In genomic region chr11:77039491-77040400, GRCh38 we compare ENCODE assay signal across 8 cellular contexts. TPM values are rescaled to one million over a fixed set of nuclear protein-coding genes. Genes with fewer than 3 reads are reported as not detected.
DNase-seq lines count a peak whose midpoint lies in the region; ATAC-seq, FAIRE-seq and TF ChIP-seq lines count a peak whose summit lies in the region.

No MANE protein-coding gene starts in this region.

- in situ Hi-C loops in GM12878 (cut with MboI), result no loop called here

- no TSS peak for BruUV-seq in GM12878 (replicated peaks; lab: Mats Ljungman, UMichigan)

- TF ChIP-seq RAD21 in GM12878 (IDR thresholded peaks at IDR 0.05; ENCODE audit: insufficient read depth, low read depth, low read length), result peak; percentile 13; the same call in 1 of the 2 replicates

- peak; percentile 5 for TF ChIP-seq CTCF in HL-60 (IDR thresholded peaks at IDR 0.05; ENCODE audit: insufficient read depth, low read length)
- TF ChIP-seq CTCF in GM12878 (IDR thresholded peaks at IDR 0.05 in 2 of 3, conservative IDR thresholded peaks at IDR 0.05 in 1 of 3; ENCODE audit: control insufficient read depth in 2 of 3, extremely low read depth in 1 of 3, insufficient read depth in 1 of 3, low read depth in 3 of 3, low read length in 3 of 3), result peak; percentile 36 to 46 (median 41); a peak in 4 of 6 replicates
- peak; percentile 34 for TF ChIP-seq CTCF in kidney (IDR thresholded peaks at IDR 0.05; ENCODE audit: borderline replicate concordance, extremely low read depth, insufficient read depth)

- RAD21 ChIA-PET in GM12878 (lab: Charles Lee; ENCODE audit: unreplicated experiment), result interaction anchor here (1.1 kb wide), 1 partner anchor 120 kb away, joined by 5 read pairs; no protein-coding TSS in a partner anchor

- TF ChIP-seq POLR2A in GM12878 (IDR thresholded peaks at IDR 0.05; ENCODE audit: low read depth, low read length), result no peak

- H3K79me2 ChIP-seq in GM12878 (ENCODE audit: control insufficient read depth, insufficient read depth, low read length), result no peaks in the 10 kb centered on the region

- H3K9me3 Mint-ChIP-seq in stimulated activated memory B cell treated with anti-CD40 and anti-IgM and Interleukin-4, amounts not matched to agents 10 μg/mL and 1 μg/mL and 100 μg/mL, for 72 hours, result no peaks in the 10 kb centered on the region

- H3K4me2 ChIP-seq in GM12878 (ENCODE audit: control insufficient read depth, insufficient read depth), result peak overlapping the region; percentile 60

- H3K9me3 ChIP-seq in GM12878 (replicated peaks; ENCODE audit: control insufficient read depth, insufficient read depth, low read length) (no peaks in the 10 kb centered on the region; the same call in 2 of the 3 replicates), kidney (ENCODE audit: control insufficient read depth in 1 of 2, low read length in 2 of 2) (no peaks in the 10 kb centered on the region)

- peak overlapping the region; percentile 7; the same call in 1 of the 2 replicates for H2AFZ ChIP-seq in GM12878 (ENCODE audit: control insufficient read depth, low read depth, low read length)

- POLR2A ChIA-PET in GM12878 (lab: Charles Lee), result no interaction called here

- peaks cover 72% of the 10 kb centered on the region for H3K27me3 Mint-ChIP-seq in stimulated activated memory B cell treated with anti-CD40 and anti-IgM and Interleukin-4, amounts not matched to agents 10 μg/mL and 1 μg/mL and 100 μg/mL, for 72 hours

- WGBS in GM12878 (ENCODE audit: insufficient coverage, insufficient replicate concordance, low lambda C conversion rate, missing lambda C conversion rate), result 48% methylated on average over 79 of the region's 109 CpGs

- DNase-seq in AG20443 (ENCODE audit: low spot score), result peak; percentile 69
- DNase-seq in HL-60 (ENCODE audit: low read depth in 1 of 2, low spot score in 1 of 2), result peak in 1 of 2 experiments; percentile 38
- DNase-seq in GM12878 (ENCODE audit: low read depth, low spot score), result no peak
- DNase-seq in kidney, result no peak
- DNase-seq in NCI-H2171 (lab: John Stamatoyannopoulos, UW), result no peak

- intact Hi-C loops in GM12878 (cut with micrococcal nuclease; ENCODE audit: unreplicated experiment), result loop anchor here (1.0 to 10.0 kb wide), 2 partner anchors 119 to 305 kb away; no protein-coding TSS in a partner anchor
- intact Hi-C loops in kidney (cut with DNase I), result no loop called here

- no peak for TF ChIP-seq EP300 in GM12878 (IDR thresholded peaks at IDR 0.05; ENCODE audit: borderline replicate concordance in 1 of 2, control insufficient read depth in 1 of 2, low read depth in 2 of 2, low read length in 2 of 2)

- peak overlapping the region; percentile 20 for H3K4me3 ChIP-seq in HL-60 (replicated peaks; ENCODE audit: insufficient read depth, low read length)
- H3K4me3 ChIP-seq in GM12878, result no peak overlapping the region
- H3K4me3 ChIP-seq in kidney (ENCODE audit: low read length in 2 of 2), result peak overlapping the region in 1 of 2 donors; percentile 35

- H3K27ac Mint-ChIP-seq in stimulated activated memory B cell treated with anti-CD40 and anti-IgM and Interleukin-4, amounts not matched to agents 10 μg/mL and 1 μg/mL and 100 μg/mL, for 72 hours, result no peak overlapping the region

- no peaks in the 10 kb centered on the region for H3K36me3 Mint-ChIP-seq in stimulated activated memory B cell treated with anti-CD40 and anti-IgM and Interleukin-4, amounts not matched to agents 10 μg/mL and 1 μg/mL and 100 μg/mL, for 72 hours

- H3K4me1 ChIP-seq in GM12878 (ENCODE audit: control insufficient read depth, insufficient read depth, low read length) (peaks cover 6% of the 10 kb centered on the region), kidney (ENCODE audit: control insufficient read depth in 1 of 2, insufficient read depth in 1 of 2, low read depth in 1 of 2, low read length in 2 of 2) (peaks cover 0 to 7% of the 10 kb centered on the region in 2 donors)

- CTCF ChIA-PET in GM12878 (lab: Yijun Ruan, JAX), result interaction anchor here (1.5 to 4.5 kb wide), 2 partner anchors 52 to 120 kb away, joined by 6 to 31 read pairs; no protein-coding TSS in a partner anchor

- ATAC-seq in GM12878 (0 out of 3 replicates have a peak, but pooled peaks have one; percentile 20), HG02840 (IDR thresholded peaks at IDR 0.05; ENCODE audit: low FRiP score, unreplicated experiment) (no peak), HG03354 (IDR thresholded peaks at IDR 0.05; ENCODE audit: poor library complexity, severe bottlenecking, unreplicated experiment) (no peak)
- ATAC-seq in stimulated activated memory B cell treated with anti-CD40 and anti-IgM and Interleukin-4, amounts not matched to agents 10 μg/mL and 1 μg/mL and 100 μg/mL, for 72 hours, result no peak

- H3K27me3 ChIP-seq in HL-60 (ENCODE audit: insufficient read depth, poor library complexity, severe bottlenecking), result peaks cover 14% of the 10 kb centered on the region
- peaks cover 1 to 4% of the 10 kb centered on the region in 2 experiments; a peak in 3 of 4 replicates for H3K27me3 ChIP-seq in GM12878 (replicated peaks in 1 of 2; ENCODE audit: control insufficient read depth in 2 of 2, insufficient read depth in 2 of 2, low read length in 1 of 2)

- H3K4me3 Mint-ChIP-seq in stimulated activated memory B cell treated with anti-CD40 and anti-IgM and Interleukin-4, amounts not matched to agents 10 μg/mL and 1 μg/mL and 100 μg/mL, for 72 hours, result peak overlapping the region; percentile 19

- H3K9ac ChIP-seq in GM12878 (ENCODE audit: control insufficient read depth, insufficient read depth, low read length), result no peak overlapping the region
- H3K9ac ChIP-seq in kidney (ENCODE audit: low read length in 2 of 2), result no peak overlapping the region

- no peaks in the 10 kb centered on the region for H4K20me1 ChIP-seq in GM12878 (ENCODE audit: control insufficient read depth, insufficient read depth)

- no peak for FAIRE-seq in GM12878 (lab: Jason Lieb, UNC)
- no peak for FAIRE-seq in kidney (lab: Jason Lieb, UNC)

- H3K27ac ChIP-seq in HL-60 (replicated peaks) (no peak overlapping the region), GM12878 (ENCODE audit: control insufficient read depth, insufficient read depth) (no peak overlapping the region), kidney (ENCODE audit: low read depth in 2 of 2, low read length in 2 of 2) (no peak overlapping the region)

- SMC1A ChIA-PET in GM12878 (lab: Charles Lee; ENCODE audit: uncharacterized antibody, unreplicated experiment), result interaction anchor here (2.0 kb wide), 1 partner anchor 120 kb away, joined by 8 read pairs; no protein-coding TSS in a partner anchor

- H3K36me3 ChIP-seq in GM12878 (ENCODE audit: control insufficient read depth in 2 of 2, insufficient read depth in 2 of 2, low read length in 1 of 2) (no peaks in the 10 kb centered on the region), kidney (ENCODE audit: control insufficient read depth in 1 of 2, insufficient read depth in 2 of 2, low read length in 2 of 2) (no peaks in the 10 kb centered on the region)

- peaks cover 27% of the 10 kb centered on the region for H3K4me1 Mint-ChIP-seq in stimulated activated memory B cell treated with anti-CD40 and anti-IgM and Interleukin-4, amounts not matched to agents 10 μg/mL and 1 μg/mL and 100 μg/mL, for 72 hours

TF ChIP-seq in GM12878, 131 proteins besides CTCF, POLR2A, EP300 and RAD21:
- TF ChIP-seq SIN3A (IDR thresholded peaks at IDR 0.05; ENCODE audit: low read depth, low read length) (no peak), MYB (IDR thresholded peaks at IDR 0.05; ENCODE audit: borderline replicate concordance, low read depth, low read length) (no peak), MTA3 (IDR thresholded peaks at IDR 0.05; ENCODE audit: borderline replicate concordance, low read length) (no peak), ZNF207 (IDR thresholded peaks at IDR 0.05; ENCODE audit: borderline replicate concordance) (no peak), TCF12 (IDR thresholded peaks at IDR 0.05; ENCODE audit: low read depth, low read length) (no peak)

RNA-seq across cellular contexts. Expression of gene B3GNT6, which starts 5.5 kb away (rescaled TPM):
- not detected in 2 replicates for total RNA-seq in GM12878 (2013; cell fraction: nucleolus; rRNA removed)
- not detected in 2 replicates for total RNA-seq in GM12878 (2014; rRNA removed)
- total RNA-seq in GM12878 (2014; rRNA removed; fragmentation: Illumina TruSeq; extraction: Trizol), result not detected in 2 replicates
- total RNA-seq in GM12878 (2021), result not detected in 2 replicates
- not detected for polyA plus RNA-seq in GM12878 (2011; ENCODE audit: low read depth)
- not detected in 2 replicates for polyA plus RNA-seq in GM12878 (2011; rRNA removed)
- not detected in 2 replicates for polyA plus RNA-seq in GM12878 (2011; cell fraction: cytosol; rRNA removed)
- not detected in 2 replicates for polyA plus RNA-seq in GM12878 (2011; cell fraction: nucleus; rRNA removed)
- polyA plus RNA-seq in GM12878 (2012), result not detected in 2 replicates
- not detected in 2 replicates for polyA plus RNA-seq in GM12878 (2014; fragmentation: Illumina TruSeq; extraction: Trizol)
- polyA plus RNA-seq in GM12878 (2014; fragmentation: Nextera tagmentation; extraction: Ambion mirVana), result not detected
- polyA plus RNA-seq in GM12878 (2014; rRNA removed), result not detected in 2 replicates
- not detected for polyA plus RNA-seq in GM12878 (2016; fragmentation: Nextera tagmentation; extraction: Ambion mirVana)
- not detected in 2 replicates for polyA minus RNA-seq in GM12878 (2011; rRNA and poly(A)+ RNA removed)
- polyA minus RNA-seq in GM12878 (2011; cell fraction: cytosol; rRNA and poly(A)+ RNA removed), result not detected in 2 replicates
- not detected in 2 replicates for polyA minus RNA-seq in GM12878 (2011; cell fraction: nucleus; rRNA and poly(A)+ RNA removed)
- not detected for total RNA-seq in kidney
- not detected for polyA plus RNA-seq in kidney (ENCODE audit: insufficient read depth, low read depth, low replicate concordance)

RNA-seq across cellular contexts. Expression of gene CAPN5, which starts 27.0 kb away (rescaled TPM):
- 0.15 and 0.17 TPM in 2 replicates for total RNA-seq in GM12878 (2013; cell fraction: nucleolus; rRNA removed)
- total RNA-seq in GM12878 (2014; rRNA removed) (0.11 TPM in 1 of 2 replicates, not detected in the other), GM12878 (2014; rRNA removed; fragmentation: Illumina TruSeq; extraction: Trizol) (not detected in 2 replicates), GM12878 (2021) (0.19 and 0.33 TPM in 2 replicates), kidney (36.0 TPM)
- 0.08 TPM for polyA plus RNA-seq in GM12878 (2011; ENCODE audit: low read depth)
- polyA plus RNA-seq in GM12878 (2011; rRNA removed) (0.06 and 0.07 TPM in 2 replicates), GM12878 (2014; fragmentation: Illumina TruSeq; extraction: Trizol) (0.07 and 0.19 TPM in 2 replicates), GM12878 (2014; fragmentation: Nextera tagmentation; extraction: Ambion mirVana) (under 1 TPM in 1 of 2 experiments, not detected in 1; 0.02 TPM), GM12878 (2014; rRNA removed) (0.10 TPM in 1 of 2 replicates, not detected in the other), GM12878 (2016; fragmentation: Nextera tagmentation; extraction: Ambion mirVana) (under 1 TPM; 0.04 TPM), kidney (ENCODE audit: insufficient read depth, low read depth, low replicate concordance) (20.0 TPM)
- polyA plus RNA-seq in GM12878 (2011; cell fraction: cytosol; rRNA removed), result 0.10 and 0.15 TPM in 2 replicates
- 0.27 and 0.31 TPM in 2 replicates for polyA plus RNA-seq in GM12878 (2011; cell fraction: nucleus; rRNA removed)
- 0.20 and 0.27 TPM in 2 replicates for polyA plus RNA-seq in GM12878 (2012)
- 0.57 TPM in 1 of 2 replicates, not detected in the other for polyA minus RNA-seq in GM12878 (2011; rRNA and poly(A)+ RNA removed)
- not detected in 2 replicates for polyA minus RNA-seq in GM12878 (2011; cell fraction: cytosol; rRNA and poly(A)+ RNA removed)
- 0.19 TPM in 1 of 2 replicates, not detected in the other for polyA minus RNA-seq in GM12878 (2011; cell fraction: nucleus; rRNA and poly(A)+ RNA removed)

Comparison
In these comparisons a context has a peak if more than half of its experiments do, and no peak if none do; other contexts are left out.
1. RNA of gene CAPN5, which starts 27.0 kb away (total RNA-seq): 36.0 TPM in kidney (single experiment); 0.11 to 0.33 TPM in GM12878; every median in the first group is over 10 times any median in the second.
2. Peak in every context shown above with its lines, with median percentiles within 50 percentile points of each other: CTCF ChIP-seq.